Comparison of ENCODE assay signal across 2 cellular contexts in genomic region chr20:50597406-50597969, GRCh38.
TF ChIP-seq lines count a peak whose summit lies in the region.

No MANE protein-coding gene starts in this region.

TF ChIP-seq in IMR-90, 13 proteins besides CTCF, POLR2A, EP300 and RAD21:
- TF ChIP-seq BHLHE40 (IDR thresholded peaks at IDR 0.05; ENCODE audit: low read depth, low read length): no peak
- no peak for TF ChIP-seq USF2 (IDR thresholded peaks at IDR 0.05; ENCODE audit: low read depth, low read length)
- TF ChIP-seq ELK1 (IDR thresholded peaks at IDR 0.05; ENCODE audit: borderline replicate concordance, low read depth, low read length): no peak
- TF ChIP-seq NFE2L2 (IDR thresholded peaks at IDR 0.05; ENCODE audit: low read depth, low read length): no peak
- no peak for TF ChIP-seq FOS (IDR thresholded peaks at IDR 0.05; ENCODE audit: low read depth, low read length)
- TF ChIP-seq RFX5 (IDR thresholded peaks at IDR 0.05; ENCODE audit: low read depth, low read length): no peak
- TF ChIP-seq RCOR1 (IDR thresholded peaks at IDR 0.05; ENCODE audit: insufficient replicate concordance, low read length): no peak
- no peak for TF ChIP-seq SMC3 (IDR thresholded peaks at IDR 0.05; ENCODE audit: low read depth, low read length)
- TF ChIP-seq MXI1 (IDR thresholded peaks at IDR 0.05; ENCODE audit: borderline replicate concordance, low read depth, low read length): no peak
- no peak for TF ChIP-seq MAZ (IDR thresholded peaks at IDR 0.05; ENCODE audit: borderline replicate concordance, low read depth, low read length)
- no peak for TF ChIP-seq MAFK (IDR thresholded peaks at IDR 0.05; ENCODE audit: low read depth, low read length)
- TF ChIP-seq CEBPB (IDR thresholded peaks at IDR 0.05; ENCODE audit: low read depth, low read length): no peak
- no peak for TF ChIP-seq CHD1 (IDR thresholded peaks at IDR 0.05; ENCODE audit: low read depth, low read length)

TF ChIP-seq in endothelial cell of umbilical vein, 7 proteins besides CTCF, POLR2A, EP300 and RAD21:
- TF ChIP-seq EZH2 (IDR thresholded peaks at IDR 0.05; ENCODE audit: borderline replicate concordance, low read depth, low read length, severe bottlenecking) (no peak), GATA2 (IDR thresholded peaks at IDR 0.05; ENCODE audit: insufficient read depth, insufficient read length, low read depth, low read length) (no peak), POLR2AphosphoS5 (IDR thresholded peaks at IDR 0.05; ENCODE audit: insufficient read depth, low read depth, low read length) (peak; percentile 7)
- TF ChIP-seq, protein P1, sequence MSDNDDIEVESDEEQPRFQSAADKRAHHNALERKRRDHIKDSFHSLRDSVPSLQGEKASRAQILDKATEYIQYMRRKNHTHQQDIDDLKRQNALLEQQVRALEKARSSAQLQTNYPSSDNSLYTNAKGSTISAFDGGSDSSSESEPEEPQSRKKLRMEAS (IDR thresholded peaks at IDR 0.05; ENCODE audit: insufficient read depth, insufficient read length): no peak
TF ChIP-seq in endothelial cell of umbilical vein: peak in this region for 1.
